Comparison of ENCODE assay signal across 20 cellular contexts in genomic region chr11:79940976-79941735, GRCh38.
A peak's percentile ranks its signal among the peaks of the same experiment; 100 is the strongest.
DNase-seq lines count a peak whose midpoint lies in the region; ATAC-seq and TF ChIP-seq lines count a peak whose summit lies in the region.
"Had no signal": no experiment of that assay in that cellular context is flagged by ENCODE, and none has a peak within 500 bp of the region (broad histone marks: within the 10 kb centered on the region; RNA-seq: fewer than 3 reads in every experiment).

No MANE protein-coding gene starts in this region.

- H3K36me3 ChIP-seq in brain microvascular endothelial cell (replicated peaks) = no peaks in the 10 kb centered on the region
- H3K36me3 ChIP-seq: BLaER1 treated with 17β-estradiol and CSF1 and Interleukin-3, amounts not matched to agents 10 nM and 100 nM; heart right ventricle had no signal

- no peak for ATAC-seq in GM18907 (IDR thresholded peaks at IDR 0.05; ENCODE audit: unreplicated experiment)
- ATAC-seq: activated CD4-positive, CD25-positive, alpha-beta regulatory T cell treated with anti-CD3 and anti-CD28 coated beads, Interleukin-2, amount 50 U/mL, for 24 hours; activated CD8-positive, alpha-beta T cell treated with anti-CD3 and anti-CD28 coated beads for 36 hours; heart right ventricle had no signal

- peak; percentile 26 for DNase-seq in EL
- DNase-seq in M059J (ENCODE audit: low read depth) = peak; percentile 17
- DNase-seq in brain microvascular endothelial cell = no peak
- peak; percentile 5 for DNase-seq in hepatic stellate cell (ENCODE audit: low spot score)
- no peak for DNase-seq in NCI-H146 (lab: John Stamatoyannopoulos, UW)
- DNase-seq in GM20000 (ENCODE audit: low spot score) = no peak
- DNase-seq in CD1c-positive myeloid dendritic cell (ENCODE audit: extremely low spot score) = no peak
- DNase-seq: activated CD8-positive, alpha-beta T cell treated with anti-CD3 and anti-CD28 coated beads for 36 hours; activated effector memory CD4-positive, alpha-beta T cell treated with anti-CD3 and anti-CD28 coated beads, Interleukin-2, amount 50 U/mL, for 16 hours; activated T-cell treated with anti-CD3 and anti-CD28 coated beads for 4 hours; heart right ventricle; KG1; mesenchymal stem cell; NCI-H1694; NCI-H2171; NCI-H524 treated with DMSO at 0.1 percent for 48 hours had no signal

- in situ Hi-C loops in brain microvascular endothelial cell (cut with HindIII; ENCODE audit: low pct_ligation_motif_present, low sequenced_read_pairs) = no loop called here

- no peak overlapping the region for H3K4me3 ChIP-seq in brain microvascular endothelial cell (ENCODE audit: low read depth, low read length)
- H3K4me3 ChIP-seq: BLaER1 treated with 17β-estradiol and CSF1 and Interleukin-3, amounts not matched to agents 10 nM and 100 nM; coronary artery; heart right ventricle had no signal

- H3K27me3 ChIP-seq in brain microvascular endothelial cell (replicated peaks) = no peaks in the 10 kb centered on the region
- H3K27me3 ChIP-seq: BLaER1 treated with 17β-estradiol and CSF1 and Interleukin-3, amounts not matched to agents 10 nM and 100 nM had no signal

- TF ChIP-seq CTCF in brain microvascular endothelial cell (IDR thresholded peaks at IDR 0.05; ENCODE audit: low read depth, low read length, missing control alignments) (no peak), GM20000 (IDR thresholded peaks at IDR 0.05; ENCODE audit: extremely low read depth, missing control alignments) (no peak)

- peak overlapping the region; percentile 46 for H3K27ac ChIP-seq in brain microvascular endothelial cell
- H3K27ac ChIP-seq: BLaER1 treated with 17β-estradiol and CSF1 and Interleukin-3, amounts not matched to agents 10 nM and 100 nM; coronary artery; heart right ventricle had no signal

Comparison
In these comparisons a context has a peak if more than half of its experiments do, and no peak if none do; other contexts are left out.
1. DNase-seq: peak in EL (single experiment), M059J (single experiment) and hepatic stellate cell (single experiment); none in brain microvascular endothelial cell (single experiment), NCI-H146 (single experiment), GM20000 (single experiment) and CD1c-positive myeloid dendritic cell (single experiment).